In the genomic region with DNA sequence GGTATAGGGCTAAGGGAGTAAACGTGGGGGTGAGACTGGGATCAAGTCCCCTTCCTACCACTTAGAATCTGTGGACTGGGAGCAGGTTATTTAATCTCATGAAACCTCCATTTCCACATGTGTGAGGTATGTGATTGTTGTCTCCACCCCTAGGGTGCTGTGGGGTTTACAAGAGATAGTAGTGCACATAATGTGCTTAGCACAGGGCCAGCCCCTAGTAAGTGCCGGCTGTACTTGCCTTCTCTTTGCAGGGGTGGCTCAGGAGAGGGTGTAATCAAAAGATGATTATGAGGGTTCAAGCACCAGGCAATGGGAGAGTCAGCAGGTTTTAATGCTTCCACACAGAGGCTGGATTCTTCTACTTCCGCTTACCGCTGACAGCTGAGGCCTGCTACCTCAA, we compare ENCODE assay signal across 18 cellular contexts. TPM values are rescaled to one million over a fixed set of nuclear protein-coding genes. Genes with fewer than 3 reads are reported as not detected.
DNase-seq lines count a peak whose midpoint lies in the region; ATAC-seq and TF ChIP-seq lines count a peak whose summit lies in the region.
"Had no signal": no experiment of that assay in that cellular context is flagged by ENCODE, and none has a peak within 500 bp of the region (broad histone marks: within the 10 kb centered on the region; RNA-seq: fewer than 3 reads in every experiment).

No MANE protein-coding gene starts in this region.

- no peaks in the 10 kb centered on the region for H3K9me2 ChIP-seq in HCT116 (ENCODE audit: insufficient read depth)

- H3K4me2 ChIP-seq in BLaER1 treated with 17β-estradiol and CSF1 and Interleukin-3, amounts not matched to agents 10 nM and 100 nM = peak overlapping the region in 8 of 11 experiments; percentile 10 to 83 (median 75); a peak in 9 of 22 replicates
- H3K4me2 ChIP-seq in HCT116 (ENCODE audit: low read length) = peak overlapping the region; percentile 50

- H3K36me3 ChIP-seq in BLaER1 treated with 17β-estradiol and CSF1 and Interleukin-3, amounts not matched to agents 10 nM and 100 nM = no peaks in the 10 kb centered on the region; a peak in 1 of 22 replicates
- H3K36me3 ChIP-seq in HCT116 (ENCODE audit: control insufficient read depth in 1 of 2, insufficient read depth in 2 of 2, low read length in 2 of 2) = peaks cover 0 to 13% of the 10 kb centered on the region in 2 experiments; a peak in 2 of 4 replicates
- H3K36me3 ChIP-seq in ascending aorta = no peaks in the 10 kb centered on the region

- H3K4me3 Mint-ChIP-seq in osteocyte (ENCODE audit: unreplicated experiment) = no peak overlapping the region
- H3K4me3 Mint-ChIP-seq in natural killer cell = no peak overlapping the region

- H3K9me3 ChIP-seq in BLaER1 treated with 17β-estradiol and CSF1 and Interleukin-3, amounts not matched to agents 10 nM and 100 nM (replicated peaks in 1 of 11) = no peaks in the 10 kb centered on the region
- H3K9me3 ChIP-seq in HCT116 (ENCODE audit: control insufficient read depth in 1 of 2, insufficient read depth in 1 of 2, low read depth in 1 of 2, low read length in 2 of 2) (no peaks in the 10 kb centered on the region), ascending aorta (no peaks in the 10 kb centered on the region)
- H3K9me3 ChIP-seq: Caco-2, testis had no signal

- no peak for TF ChIP-seq POLR2A in HCT116 (IDR thresholded peaks at IDR 0.05; ENCODE audit: borderline replicate concordance, extremely low read depth, insufficient read depth, insufficient read length)

- CTCF ChIA-PET in HCT116 (lab: Charles Lee) = interaction anchor here (3.4 kb wide), 1 partner anchor 26 kb away, joined by 15 read pairs; no protein-coding TSS in a partner anchor

- no peaks in the 10 kb centered on the region for H4K20me1 ChIP-seq in BLaER1 treated with 17β-estradiol and CSF1 and Interleukin-3, amounts not matched to agents 10 nM and 100 nM
- no peaks in the 10 kb centered on the region for H4K20me1 ChIP-seq in HCT116 (ENCODE audit: insufficient read depth)

- H3K9me3 Mint-ChIP-seq in osteocyte (ENCODE audit: unreplicated experiment) (no peaks in the 10 kb centered on the region), natural killer cell (no peaks in the 10 kb centered on the region)

- no peak for TF ChIP-seq RAD21 in HCT116 (IDR thresholded peaks at IDR 0.05; ENCODE audit: low read depth)

- peak overlapping the region in 5 of 11 experiments; percentile 26 to 96 (median 93); a peak in 4 of 22 replicates for H3K27ac ChIP-seq in BLaER1 treated with 17β-estradiol and CSF1 and Interleukin-3, amounts not matched to agents 10 nM and 100 nM
- no peak overlapping the region for H3K27ac ChIP-seq in HCT116 (ENCODE audit: low read depth, low read length)
- peak overlapping the region; percentile 90 to 93 for H3K27ac ChIP-seq in ascending aorta
- H3K27ac ChIP-seq: testis had no signal

- H3K4me1 Mint-ChIP-seq in osteocyte (ENCODE audit: unreplicated experiment) (peaks cover 92% of the 10 kb centered on the region), natural killer cell (peaks cover 15 to 24% of the 10 kb centered on the region in 2 donors)

- intact Hi-C loops in HCT116 (cut with micrococcal nuclease) (no loop called here), ascending aorta (cut with DNase I) (no loop called here), natural killer cell (cut with micrococcal nuclease) (no loop called here)

- no peak overlapping the region for H3K4me3 ChIP-seq in BLaER1 treated with 17β-estradiol and CSF1 and Interleukin-3, amounts not matched to agents 10 nM and 100 nM
- no peak overlapping the region for H3K4me3 ChIP-seq in HCT116 (replicated peaks in 1 of 2; ENCODE audit: low read depth in 1 of 2, low read length in 2 of 2)
- no peak overlapping the region for H3K4me3 ChIP-seq in ascending aorta
- H3K4me3 ChIP-seq: testis had no signal

- POLR2A ChIA-PET in HCT116 (lab: Charles Lee) = no interaction called here

- no peak; the same call in 1 of the 2 replicates for ATAC-seq in HCT116
- ATAC-seq in natural killer cell = no peak

- H3K27me3 Mint-ChIP-seq in osteocyte (ENCODE audit: unreplicated experiment) = no peaks in the 10 kb centered on the region
- peaks cover 38 to 50% of the 10 kb centered on the region in 2 donors for H3K27me3 Mint-ChIP-seq in natural killer cell (ENCODE audit: low read depth in 2 of 2)

- no TSS peak for BruUV-seq in HCT116 (replicated peaks; lab: Mats Ljungman, UMichigan)

- peaks cover 60 to 86% (median 76%) of the 10 kb centered on the region in 10 experiments for H3K4me1 ChIP-seq in BLaER1 treated with 17β-estradiol and CSF1 and Interleukin-3, amounts not matched to agents 10 nM and 100 nM
- H3K4me1 ChIP-seq in HCT116 (ENCODE audit: control insufficient read depth in 1 of 2, insufficient read depth in 2 of 2, low read length in 2 of 2) = peaks cover 39 to 100% of the 10 kb centered on the region in 2 experiments
- peaks cover 8 to 50% of the 10 kb centered on the region in 2 donors for H3K4me1 ChIP-seq in ascending aorta
- H3K4me1 ChIP-seq: Caco-2 had no signal

- DNase-seq in HCT116 (ENCODE audit: low read depth, low spot score) = no peak
- DNase-seq in ascending aorta (ENCODE audit: low spot score in 2 of 2) = no peak
- no peak for DNase-seq in osteocyte (ENCODE audit: extremely low spot score, unreplicated experiment)
- no peak for DNase-seq in activated T-cell treated with anti-CD3 and anti-CD28 coated beads, Interleukin-2, amount 50 U/mL, for 1 hour
- no peak for DNase-seq in natural killer cell
- no peak for DNase-seq in AG08396 (ENCODE audit: low spot score)
- DNase-seq: activated CD4-positive, alpha-beta T cell treated with anti-CD3 and anti-CD28 coated beads for 4 hours; activated effector memory CD4-positive, alpha-beta T cell treated with anti-CD3 and anti-CD28 coated beads, Interleukin-2, amount 50 U/mL, for 16 hours; Caco-2; cortex of kidney; HCEC 1CT; kidney; NCI-H1048; NCI-H2029; NCI-H446; NK-92 treated with Interleukin-12 subunit alpha and Interleukin-12 subunit beta, amount 100 ng/mL, for 24 hours; testis had no signal

- no peak overlapping the region for H3K9ac ChIP-seq in BLaER1 treated with 17β-estradiol and CSF1 and Interleukin-3, amounts not matched to agents 10 nM and 100 nM
- H3K9ac ChIP-seq in HCT116 (ENCODE audit: low read length) = peak overlapping the region; percentile 11; the same call in 1 of the 2 replicates

- peak overlapping the region; percentile 99 for H3K27ac Mint-ChIP-seq in osteocyte (ENCODE audit: unreplicated experiment)
- no peak overlapping the region for H3K27ac Mint-ChIP-seq in natural killer cell

- RAD21 ChIA-PET in HCT116 (lab: Charles Lee; ENCODE audit: low non-redundant PET in 1 of 2, low total read pairs in 2 of 2, uncharacterized antibody in 2 of 2, unreplicated experiment in 2 of 2) = no interaction called here

- no peak overlapping the region for H2AFZ ChIP-seq in HCT116 (ENCODE audit: low read depth, low read length, poor library complexity, severe bottlenecking)

- peaks cover 72% of the 10 kb centered on the region for H3K79me2 ChIP-seq in HCT116 (ENCODE audit: insufficient read depth, low read length)

- H3K36me3 Mint-ChIP-seq in osteocyte (ENCODE audit: unreplicated experiment) (peaks cover 17% of the 10 kb centered on the region), natural killer cell (no peaks in the 10 kb centered on the region)

- TF ChIP-seq CTCF in HCT116 (IDR thresholded peaks at IDR 0.05 in 2 of 3, conservative IDR thresholded peaks at IDR 0.05 in 1 of 3; ENCODE audit: borderline replicate concordance in 1 of 3, insufficient read depth in 1 of 3, low read depth in 2 of 3, low read length in 2 of 3) (no peak), ascending aorta (IDR thresholded peaks at IDR 0.05) (no peak), osteocyte (IDR thresholded peaks at IDR 0.05) (no peak), natural killer cell (IDR thresholded peaks at IDR 0.05) (no peak)

- no peaks in the 10 kb centered on the region for H3K27me3 ChIP-seq in BLaER1 treated with 17β-estradiol and CSF1 and Interleukin-3, amounts not matched to agents 10 nM and 100 nM
- H3K27me3 ChIP-seq in HCT116 (ENCODE audit: insufficient read depth, low read length) (no peaks in the 10 kb centered on the region), ascending aorta (no peaks in the 10 kb centered on the region)
- H3K27me3 ChIP-seq: testis had no signal

TF ChIP-seq in HCT116, 20 proteins besides CTCF, POLR2A, EP300 and RAD21:
- TF ChIP-seq, protein P1, sequence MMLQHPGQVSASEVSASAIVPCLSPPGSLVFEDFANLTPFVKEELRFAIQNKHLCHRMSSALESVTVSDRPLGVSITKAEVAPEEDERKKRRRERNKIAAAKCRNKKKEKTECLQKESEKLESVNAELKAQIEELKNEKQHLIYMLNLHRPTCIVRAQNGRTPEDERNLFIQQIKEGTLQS (IDR thresholded peaks at IDR 0.05) = no peak
- no peak for TF ChIP-seq SIN3A (IDR thresholded peaks at IDR 0.05; ENCODE audit: low read depth)
- peak; percentile 28; the same call in 1 of the 2 replicates for TF ChIP-seq POLR2AphosphoS5 (IDR thresholded peaks at IDR 0.05; ENCODE audit: low read depth, low read length)
TF ChIP-seq in HCT116: peak in this region for 1.

RNA-seq across cellular contexts. Expression of a gene that starts 6.9 kb away (rescaled TPM):
- total RNA-seq in HCT116 (2021; ENCODE audit: unreplicated experiment) (68.2 TPM), ascending aorta (143 TPM), osteocyte (193 and 197 TPM in 2 replicates), natural killer cell (under 1 TPM in 2 of 3 donors, not detected in 1; 0.57 to 0.70 TPM)
- 86.0 and 100 TPM in 2 replicates for polyA plus RNA-seq in HCT116 (2012)

Comparison
In these comparisons a context has a peak if more than half of its experiments do, and no peak if none do; other contexts are left out.
1. RNA of a gene that starts 6.9 kb away (total RNA-seq): 193 to 197 TPM in osteocyte, 143 TPM in ascending aorta (single experiment) and 68.2 TPM in HCT116 (single experiment); 0.57 to 0.70 TPM in natural killer cell; every median in the first group is over 10 times any median in the second.